8 cellular contexts compared by ENCODE assay signal in genomic region chr17:72560303-72561247, GRCh38.
DNase-seq lines count a peak whose midpoint lies in the region; ATAC-seq and TF ChIP-seq lines count a peak whose summit lies in the region.

No MANE protein-coding gene starts in this region.

- TF ChIP-seq POLR2A in esophagus squamous epithelium (IDR thresholded peaks at IDR 0.05): no peak

- H3K36me3 ChIP-seq in esophagus squamous epithelium (no peaks in the 10 kb centered on the region), aorta (ENCODE audit: control insufficient read depth in 1 of 2, insufficient read depth in 2 of 2, low read length in 1 of 2) (no peaks in the 10 kb centered on the region)

- H3K9me3 ChIP-seq in esophagus squamous epithelium: no peaks in the 10 kb centered on the region
- H3K9me3 ChIP-seq in aorta (ENCODE audit: control insufficient read depth, low read length): no peaks in the 10 kb centered on the region

- no peak overlapping the region for H3K4me3 Mint-ChIP-seq in nephron progenitor cell

- H3K27me3 ChIP-seq in esophagus squamous epithelium (peaks cover 0 to 5% (median 0%) of the 10 kb centered on the region in 4 donors), aorta (ENCODE audit: control insufficient read depth in 1 of 2, insufficient read depth in 2 of 2, low read length in 1 of 2) (no peaks in the 10 kb centered on the region)

- peak; percentile 73 to 91 (median 88) for TF ChIP-seq CTCF in esophagus squamous epithelium (IDR thresholded peaks at IDR 0.05)
- peak; percentile 88 for TF ChIP-seq CTCF in nephron progenitor cell (IDR thresholded peaks at IDR 0.05)

- WGBS in esophagus squamous epithelium, 2 donors: 22 to 68% methylated on average over 11 to 12 of the region's 24 CpGs
- WGBS in aorta, 2 donors: 46 to 54% methylated on average over 24 of the region's 24 CpGs

- peak; percentile 80 for DNase-seq in Ammon's horn (ENCODE audit: low spot score)
- DNase-seq in GM19240 (ENCODE audit: insufficient read length, low spot score): peak; percentile 81
- DNase-seq in HT1080 (ENCODE audit: low read depth): peak; percentile 45
- peak; percentile 21 to 36 for DNase-seq in NOMO-1 (lab: John Stamatoyannopoulos, UW; ENCODE audit: unreplicated experiment in 2 of 2)
- peak; percentile 35 for DNase-seq in activated T-cell treated with anti-CD3 and anti-CD28 coated beads for 4 hours
- no peak for DNase-seq in esophagus squamous epithelium (lab: John Stamatoyannopoulos, UW)
- DNase-seq in nephron progenitor cell: peak; percentile 62
- DNase-seq in aorta: peak in 1 of 2 donors; percentile 63

- intact Hi-C loops in esophagus squamous epithelium (cut with DNase I): loop anchor here (10.0 kb wide), 1 partner anchor 164 kb away; no protein-coding TSS in a partner anchor
- intact Hi-C loops in aorta (cut with DNase I): loop anchor here in 1 of 2 donors (5.0 kb wide), 1 partner anchor 597 kb away; no protein-coding TSS in a partner anchor

- no peak overlapping the region for H3K27ac Mint-ChIP-seq in nephron progenitor cell

- no peak overlapping the region for H3K4me3 ChIP-seq in esophagus squamous epithelium
- no peak overlapping the region for H3K4me3 ChIP-seq in aorta (ENCODE audit: low read length in 2 of 2)

- no peaks in the 10 kb centered on the region for H3K36me3 Mint-ChIP-seq in nephron progenitor cell (ENCODE audit: low read depth)

- H3K4me1 Mint-ChIP-seq in nephron progenitor cell: peaks cover 19% of the 10 kb centered on the region

- ATAC-seq in aorta (ENCODE audit: low FRiP score): peak; percentile 66

- H3K9me3 Mint-ChIP-seq in nephron progenitor cell: no peaks in the 10 kb centered on the region

- peaks cover 4% of the 10 kb centered on the region for H3K27me3 Mint-ChIP-seq in nephron progenitor cell (ENCODE audit: low read depth, poor library complexity)

- peak overlapping the region in 1 of 4 donors; percentile 33 for H3K27ac ChIP-seq in esophagus squamous epithelium
- H3K27ac ChIP-seq in aorta (ENCODE audit: low read depth in 1 of 2, low read length in 2 of 2): no peak overlapping the region

- H3K4me1 ChIP-seq in esophagus squamous epithelium (peaks cover 0 to 23% (median 0%) of the 10 kb centered on the region in 3 donors), aorta (ENCODE audit: control insufficient read depth in 1 of 2, insufficient read depth in 2 of 2, low read length in 2 of 2) (no peaks in the 10 kb centered on the region)
